In genomic region chr19:35468637-35469036, GRCh38 we compare ENCODE assay signal across 9 cellular contexts. TPM values are rescaled to one million over a fixed set of nuclear protein-coding genes. Genes with fewer than 3 reads are reported as not detected.
A peak's percentile ranks its signal among the peaks of the same experiment; 100 is the strongest.
DNase-seq lines count a peak whose midpoint lies in the region; ATAC-seq, FAIRE-seq and TF ChIP-seq lines count a peak whose summit lies in the region.
"Had no signal": no experiment of that assay in that cellular context is flagged by ENCODE, and none has a peak within 500 bp of the region (broad histone marks: within the 10 kb centered on the region; RNA-seq: fewer than 3 reads in every experiment).

No MANE protein-coding gene starts in this region.

- H3K4ac ChIP-seq in neuronal stem cell (ENCODE audit: low read length), result no peak overlapping the region

- H2AFZ ChIP-seq in HepG2 (ENCODE audit: low read length), result no peak overlapping the region
- no peak overlapping the region for H2AFZ ChIP-seq in neuronal stem cell (ENCODE audit: low read length)

- no peaks in the 10 kb centered on the region for H3K79me2 ChIP-seq in HepG2 (ENCODE audit: insufficient read depth, low read length)

- TF ChIP-seq CTCF in CD14-positive monocyte (IDR thresholded peaks at IDR 0.05) (peak; percentile 85), MCF 10A (IDR thresholded peaks at IDR 0.05; ENCODE audit: unreplicated experiment) (peak; percentile 57), HepG2 (CRISPR knock-in tag; IDR thresholded peaks at IDR 0.05) (peak; percentile 94)

- H3K14ac ChIP-seq in neuronal stem cell (ENCODE audit: low read length), result no peak overlapping the region

- no peak overlapping the region for H4K8ac ChIP-seq in neuronal stem cell (ENCODE audit: low read depth, low read length)

- WGBS in HepG2 (ENCODE audit: low lambda C conversion rate), result 0% methylated on average over 2 of the region's 2 CpGs
- WGBS in neuronal stem cell (ENCODE audit: extremely low coverage in 2 of 2, insufficient read length in 2 of 2, insufficient replicate concordance in 1 of 2), 2 donors, result no CpG with 5 or more reads among the region's 2 CpGs

- H3K4me1 Mint-ChIP-seq in CD14-positive monocyte (peaks cover 18% of the 10 kb centered on the region), MCF 10A (ENCODE audit: insufficient read depth, unreplicated experiment) (no peaks in the 10 kb centered on the region)

- H2BK120ac ChIP-seq in neuronal stem cell (ENCODE audit: low read depth, low read length), result no peak overlapping the region

- no peaks in the 10 kb centered on the region for H4K20me1 ChIP-seq in HepG2 (ENCODE audit: insufficient read depth, low read length)

- H3K4me3 Mint-ChIP-seq in CD14-positive monocyte, result no peak overlapping the region
- no peak overlapping the region for H3K4me3 Mint-ChIP-seq in MCF 10A (ENCODE audit: unreplicated experiment)

- TF ChIP-seq POLR2A in HepG2 (IDR thresholded peaks at IDR 0.05; ENCODE audit: insufficient read depth in 1 of 2, low read depth in 2 of 2, low read length in 2 of 2), result no peak

- H2BK15ac ChIP-seq in neuronal stem cell (ENCODE audit: low read length), result no peak overlapping the region

- no peak overlapping the region for H2AK5ac ChIP-seq in neuronal stem cell (ENCODE audit: low read depth, low read length)

- BruUV-seq in MCF 10A (replicated peaks; lab: Mats Ljungman, UMichigan) (no TSS peak), HepG2 (replicated peaks; lab: Mats Ljungman, UMichigan) (no TSS peak)

- TF ChIP-seq RAD21 in HepG2 (CRISPR knock-in tag; IDR thresholded peaks at IDR 0.05), result peak; percentile 92

- H3K18ac ChIP-seq in neuronal stem cell (ENCODE audit: low read length), result no peak overlapping the region

- H3K27ac ChIP-seq in HepG2 (ENCODE audit: extremely low read length, insufficient read depth, low read length) (no peak overlapping the region), neuronal stem cell (replicated peaks; ENCODE audit: low read length) (no peak overlapping the region)

- no peaks in the 10 kb centered on the region for H3K36me3 ChIP-seq in HepG2 (replicated peaks in 1 of 2; ENCODE audit: control insufficient read depth in 1 of 2, insufficient read depth in 2 of 2, low read length in 2 of 2)
- no peaks in the 10 kb centered on the region for H3K36me3 ChIP-seq in neuronal stem cell (replicated peaks in 1 of 2; ENCODE audit: control insufficient read depth in 2 of 2, insufficient read depth in 2 of 2, low read length in 2 of 2)

- intact Hi-C loops in CD14-positive monocyte (cut with micrococcal nuclease) (loop anchor here (1.0 to 10.0 kb wide), 3 partner anchors 48 to 254 kb away; no protein-coding TSS in a partner anchor), MCF 10A (cut with micrococcal nuclease) (loop anchor here (1.0 to 10.0 kb wide), 5 partner anchors 48 to 401 kb away; partner anchors contain the start of gene FXYD7), HepG2 (cut with micrococcal nuclease; ENCODE audit: unreplicated experiment) (loop anchor here (1.0 kb wide), 2 partner anchors 48 to 116 kb away; no protein-coding TSS in a partner anchor)

- H4K91ac ChIP-seq in neuronal stem cell (ENCODE audit: low read depth, low read length, poor library complexity), result no peak overlapping the region

- H3K79me1 ChIP-seq in neuronal stem cell (ENCODE audit: low read depth, low read length), result no peaks in the 10 kb centered on the region

- H3K9ac ChIP-seq in HepG2 (ENCODE audit: insufficient read depth, low read depth, low read length) (no peak overlapping the region), neuronal stem cell (ENCODE audit: low read depth, low read length, poor library complexity) (no peak overlapping the region)

- no peak overlapping the region for H2BK5ac ChIP-seq in neuronal stem cell (ENCODE audit: low read length)

- H3K36me3 Mint-ChIP-seq in CD14-positive monocyte (peaks cover 0 to 4% of the 10 kb centered on the region in 2 donors), MCF 10A (ENCODE audit: insufficient read depth, unreplicated experiment) (no peaks in the 10 kb centered on the region)

- H3K4me2 ChIP-seq in HepG2 (ENCODE audit: low read depth, low read length) (0 out of 2 replicates have a peak overlapping the region, but pooled peaks have one; percentile 21), neuronal stem cell (ENCODE audit: insufficient read depth, low read length, poor library complexity, severe bottlenecking) (no peak overlapping the region)

- TF ChIP-seq EP300 in HepG2 (IDR thresholded peaks at IDR 0.05; ENCODE audit: low read depth in 2 of 2, low read length in 2 of 2) (no peak), HepG2 (CRISPR knock-in tag; IDR thresholded peaks at IDR 0.05; ENCODE audit: borderline replicate concordance) (no peak)

- ATAC-seq in GM18907 (IDR thresholded peaks at IDR 0.05; ENCODE audit: unreplicated experiment), result peak; percentile 79
- peak; percentile 98 for ATAC-seq in HepG2

- H3K9me3 ChIP-seq in HepG2 (ENCODE audit: low read length) (no peaks in the 10 kb centered on the region), neuronal stem cell (replicated peaks in 1 of 2; ENCODE audit: control insufficient read depth in 2 of 2, insufficient read depth in 1 of 2, low read depth in 1 of 2, low read length in 2 of 2) (peaks cover 0 to 2% of the 10 kb centered on the region in 2 donors)

- peak; percentile 90 for FAIRE-seq in HepG2 (lab: Jason Lieb, UNC)

- POLR2A ChIA-PET in MCF 10A (lab: Yijun Ruan, JAX) (interaction anchor here (0.7 to 2.0 kb wide), 3 partner anchors 18 to 116 kb away, joined by 3 to 14 read pairs (median 3); no protein-coding TSS in a partner anchor), HepG2 (lab: Yijun Ruan, JAX) (interaction anchor here (1.7 kb wide), 1 partner anchor 10 kb away, joined by 6 read pairs; no protein-coding TSS in a partner anchor)

- H3K27me3 ChIP-seq in HepG2 (ENCODE audit: control insufficient read depth in 1 of 2, insufficient read depth in 2 of 2, low read length in 2 of 2) (no peaks in the 10 kb centered on the region), neuronal stem cell (ENCODE audit: control insufficient read depth in 3 of 3, insufficient read depth in 3 of 3, low read depth in 1 of 3, low read length in 3 of 3) (peaks cover 0 to 6% (median 0%) of the 10 kb centered on the region in 3 experiments)

- H3K9me3 Mint-ChIP-seq in CD14-positive monocyte (no peaks in the 10 kb centered on the region), MCF 10A (ENCODE audit: unreplicated experiment) (no peaks in the 10 kb centered on the region)

- DNase-seq in CD14-positive monocyte (ENCODE audit: low spot score) (peak; percentile 73), HUDEP-2 (lab: John Stamatoyannopoulos, UW; ENCODE audit: unreplicated experiment in 76 of 76) (peak in 68 of 76 experiments; percentile 7 to 84 (median 60)), T-helper 22 cell (ENCODE audit: low read depth) (peak; percentile 28), MCF 10A (ENCODE audit: unreplicated experiment) (peak; percentile 52), HepG2 (ENCODE audit: low spot score) (peak; percentile 54), neuronal stem cell (ENCODE audit: low spot score) (no peak)
- peak; percentile 27 to 34 for DNase-seq in stimulated activated CD8-positive, alpha-beta memory T cell treated with anti-CD3 and anti-CD28 coated beads, Interleukin-4, amount 100 ng/mL, for 1 hour (ENCODE audit: low read depth in 2 of 2, low spot score in 1 of 2)

- in situ Hi-C loops in HepG2 (cut with HindIII; ENCODE audit: extremely low pct_ligation_motif_present, low pct_unique_long_range_greater_than_20kb), result loop anchor here (5.0 kb wide), 1 partner anchor 116 kb away; no protein-coding TSS in a partner anchor

- H2BK12ac ChIP-seq in neuronal stem cell (ENCODE audit: low read length), result no peak overlapping the region

- H3K4me3 ChIP-seq in HepG2 (replicated peaks in 1 of 3; ENCODE audit: insufficient read depth in 1 of 3, low read depth in 2 of 3, low read length in 3 of 3), result no peak overlapping the region
- H3K4me3 ChIP-seq in neuronal stem cell (ENCODE audit: low read length in 2 of 2), result no peak overlapping the region

- H3K27me3 Mint-ChIP-seq in CD14-positive monocyte (ENCODE audit: low read depth in 3 of 3) (peaks cover 0 to 4% (median 0%) of the 10 kb centered on the region in 3 donors), MCF 10A (ENCODE audit: insufficient read depth, unreplicated experiment) (peaks cover 22% of the 10 kb centered on the region)

- H3K4me1 ChIP-seq in HepG2 (ENCODE audit: insufficient read depth, low read length), result peaks cover 61% of the 10 kb centered on the region
- no peaks in the 10 kb centered on the region for H3K4me1 ChIP-seq in neuronal stem cell (ENCODE audit: control insufficient read depth in 2 of 2, insufficient read depth in 1 of 2, low read depth in 1 of 2, low read length in 2 of 2)

- no peak overlapping the region for H3K23ac ChIP-seq in neuronal stem cell (ENCODE audit: low read depth, low read length, poor library complexity)

- CTCF ChIA-PET in MCF 10A (lab: Yijun Ruan, JAX) (interaction anchor here (0.6 to 9.0 kb wide), 32 partner anchors 9 to 453 kb away, joined by 3 to 143 read pairs (median 4); partner anchors contain the start of gene FFAR3), HepG2 (lab: Yijun Ruan, JAX; ENCODE audit: low intra/inter-chr PET ratio, low total read pairs) (interaction anchor here (0.6 to 2.7 kb wide), 3 partner anchors 10 to 221 kb away, joined by 3 to 41 read pairs (median 4); no protein-coding TSS in a partner anchor)

- H3K27ac Mint-ChIP-seq in CD14-positive monocyte (peak overlapping the region in 3 of 7 donors; percentile 19 to 41 (median 36)), MCF 10A (ENCODE audit: low read depth, unreplicated experiment) (no peak overlapping the region)

RNA-seq across cellular contexts. Expression of gene FFAR2, which starts 20.6 kb away (rescaled TPM):
- polyA plus RNA-seq in CD14-positive monocyte (10 to 100 TPM in 1 of 2 donors, 1 to 10 TPM in 1; 5.7 to 10.8 TPM), HepG2 (2011; rRNA removed) (0.12 and 0.30 TPM in 2 replicates)
- total RNA-seq in MCF 10A (2022) (not detected in 2 replicates), HepG2 (2016; rRNA removed; fragmentation: Illumina TruSeq; extraction: Trizol) (not detected in 2 replicates)
- not detected in 2 replicates for total RNA-seq in HepG2 (2016; cell fraction: cytosol; rRNA removed; fragmentation: Illumina TruSeq; extraction: Trizol; ENCODE audit: low read depth)
- not detected in 2 replicates for total RNA-seq in HepG2 (2016; cell fraction: insoluble cytoplasmic fraction; rRNA removed; fragmentation: Illumina TruSeq; extraction: Trizol)
- not detected in 2 replicates for total RNA-seq in HepG2 (2016; cell fraction: membrane; rRNA removed; fragmentation: Illumina TruSeq; extraction: Trizol)
- total RNA-seq in HepG2 (2016; cell fraction: nucleus; rRNA removed; fragmentation: Illumina TruSeq; extraction: Trizol), result not detected in 2 replicates
- polyA plus RNA-seq in HepG2 (2011; cell fraction: cytosol; rRNA removed), result 0.03 and 0.14 TPM in 2 replicates
- polyA plus RNA-seq in HepG2 (2011; cell fraction: nucleus; rRNA removed), result 0.12 TPM in 1 of 2 replicates, not detected in the other
- polyA plus RNA-seq in HepG2 (2012), result 0.31 and 1.2 TPM in 2 replicates
- not detected in 2 replicates for polyA plus RNA-seq in HepG2 (2016; cell fraction: cytosol; fragmentation: Illumina TruSeq; extraction: Trizol; ENCODE audit: low read depth)
- polyA plus RNA-seq in HepG2 (2016; cell fraction: insoluble cytoplasmic fraction; fragmentation: Illumina TruSeq; extraction: Trizol; ENCODE audit: low read depth), result not detected in 2 replicates
- not detected in 2 replicates for polyA plus RNA-seq in HepG2 (2016; cell fraction: membrane; fragmentation: Illumina TruSeq; extraction: Trizol; ENCODE audit: low read depth)
- not detected in 2 replicates for polyA plus RNA-seq in HepG2 (2016; cell fraction: nucleus; fragmentation: Illumina TruSeq; extraction: Trizol; ENCODE audit: insufficient read depth, low read depth)
- not detected in 2 replicates for polyA minus RNA-seq in HepG2 (2011; rRNA and poly(A)+ RNA removed; ENCODE audit: low replicate concordance)
- not detected in 2 replicates for polyA minus RNA-seq in HepG2 (2011; cell fraction: cytosol; rRNA and poly(A)+ RNA removed)
- not detected in 2 replicates for polyA minus RNA-seq in HepG2 (2011; cell fraction: nucleus; rRNA and poly(A)+ RNA removed)
- not detected for polyA plus RNA-seq in neuronal stem cell (2013, experiment 1 of 2)
- not detected for polyA plus RNA-seq in neuronal stem cell (2013, experiment 2 of 2)
- total RNA-seq: T-helper 1 cell treated with Interleukin-12 subunit alpha and Interleukin-12 subunit beta and Interleukin-4 antibody, amounts not matched to agents 30 ng/mL and 1 ng/mL, for 36 hours had no signal

RNA-seq across cellular contexts. Expression of gene KRTDAP, which starts 21.6 kb away (rescaled TPM):
- not detected for polyA plus RNA-seq in CD14-positive monocyte
- not detected in 2 replicates for total RNA-seq in MCF 10A (2022)
- 0.86 TPM in 1 of 2 replicates, not detected in the other for total RNA-seq in HepG2 (2016; rRNA removed; fragmentation: Illumina TruSeq; extraction: Trizol)
- 1.0 and 1.2 TPM in 2 replicates for total RNA-seq in HepG2 (2016; cell fraction: cytosol; rRNA removed; fragmentation: Illumina TruSeq; extraction: Trizol; ENCODE audit: low read depth)
- total RNA-seq in HepG2 (2016; cell fraction: insoluble cytoplasmic fraction; rRNA removed; fragmentation: Illumina TruSeq; extraction: Trizol), result not detected in 2 replicates
- total RNA-seq in HepG2 (2016; cell fraction: membrane; rRNA removed; fragmentation: Illumina TruSeq; extraction: Trizol), result 0.55 and 0.80 TPM in 2 replicates
- 1.1 TPM in 1 of 2 replicates, not detected in the other for total RNA-seq in HepG2 (2016; cell fraction: nucleus; rRNA removed; fragmentation: Illumina TruSeq; extraction: Trizol)
- polyA plus RNA-seq in HepG2 (2011; rRNA removed), result 0.67 and 1.5 TPM in 2 replicates
- polyA plus RNA-seq in HepG2 (2011; cell fraction: cytosol; rRNA removed), result 0.24 and 0.36 TPM in 2 replicates
- 1.5 and 1.8 TPM in 2 replicates for polyA plus RNA-seq in HepG2 (2011; cell fraction: nucleus; rRNA removed)
- 2.0 TPM in 1 of 2 replicates, not detected in the other for polyA plus RNA-seq in HepG2 (2012)
- polyA plus RNA-seq in HepG2 (2016; cell fraction: cytosol; fragmentation: Illumina TruSeq; extraction: Trizol; ENCODE audit: low read depth), result 0.45 and 0.46 TPM in 2 replicates
- 0.96 TPM in 1 of 2 replicates, not detected in the other for polyA plus RNA-seq in HepG2 (2016; cell fraction: insoluble cytoplasmic fraction; fragmentation: Illumina TruSeq; extraction: Trizol; ENCODE audit: low read depth)
- 0.77 TPM in 1 of 2 replicates, not detected in the other for polyA plus RNA-seq in HepG2 (2016; cell fraction: membrane; fragmentation: Illumina TruSeq; extraction: Trizol; ENCODE audit: low read depth)
- 2.1 TPM in 1 of 2 replicates, not detected in the other for polyA plus RNA-seq in HepG2 (2016; cell fraction: nucleus; fragmentation: Illumina TruSeq; extraction: Trizol; ENCODE audit: insufficient read depth, low read depth)
- not detected in 2 replicates for polyA minus RNA-seq in HepG2 (2011; rRNA and poly(A)+ RNA removed; ENCODE audit: low replicate concordance)
- polyA minus RNA-seq in HepG2 (2011; cell fraction: cytosol; rRNA and poly(A)+ RNA removed), result not detected in 2 replicates
- not detected in 2 replicates for polyA minus RNA-seq in HepG2 (2011; cell fraction: nucleus; rRNA and poly(A)+ RNA removed)
- 3.1 TPM for polyA plus RNA-seq in neuronal stem cell (2013, experiment 1 of 2)
- 2.6 TPM for polyA plus RNA-seq in neuronal stem cell (2013, experiment 2 of 2)
- total RNA-seq: T-helper 1 cell treated with Interleukin-12 subunit alpha and Interleukin-12 subunit beta and Interleukin-4 antibody, amounts not matched to agents 30 ng/mL and 1 ng/mL, for 36 hours had no signal

RNA-seq across cellular contexts. Expression of gene DMKN, which starts 44.8 kb away (rescaled TPM):
- polyA plus RNA-seq in CD14-positive monocyte (not detected), HepG2 (2011; rRNA removed) (50.8 and 71.8 TPM in 2 replicates)
- total RNA-seq in MCF 10A (2022) (86.2 and 90.7 TPM in 2 replicates), HepG2 (2016; rRNA removed; fragmentation: Illumina TruSeq; extraction: Trizol) (57.0 and 57.1 TPM in 2 replicates)
- 52.1 and 71.1 TPM in 2 replicates for total RNA-seq in HepG2 (2016; cell fraction: cytosol; rRNA removed; fragmentation: Illumina TruSeq; extraction: Trizol; ENCODE audit: low read depth)
- 55.0 and 64.5 TPM in 2 replicates for total RNA-seq in HepG2 (2016; cell fraction: insoluble cytoplasmic fraction; rRNA removed; fragmentation: Illumina TruSeq; extraction: Trizol)
- 55.0 and 70.4 TPM in 2 replicates for total RNA-seq in HepG2 (2016; cell fraction: membrane; rRNA removed; fragmentation: Illumina TruSeq; extraction: Trizol)
- total RNA-seq in HepG2 (2016; cell fraction: nucleus; rRNA removed; fragmentation: Illumina TruSeq; extraction: Trizol), result 35.2 and 39.1 TPM in 2 replicates
- polyA plus RNA-seq in HepG2 (2011; cell fraction: cytosol; rRNA removed), result 60.5 and 71.9 TPM in 2 replicates
- 113 and 144 TPM in 2 replicates for polyA plus RNA-seq in HepG2 (2011; cell fraction: nucleus; rRNA removed)
- polyA plus RNA-seq in HepG2 (2012), result 58.5 and 76.3 TPM in 2 replicates
- polyA plus RNA-seq in HepG2 (2016; cell fraction: cytosol; fragmentation: Illumina TruSeq; extraction: Trizol; ENCODE audit: low read depth), result 63.4 and 84.5 TPM in 2 replicates
- 82.8 and 88.3 TPM in 2 replicates for polyA plus RNA-seq in HepG2 (2016; cell fraction: insoluble cytoplasmic fraction; fragmentation: Illumina TruSeq; extraction: Trizol; ENCODE audit: low read depth)
- 64.6 and 76.3 TPM in 2 replicates for polyA plus RNA-seq in HepG2 (2016; cell fraction: membrane; fragmentation: Illumina TruSeq; extraction: Trizol; ENCODE audit: low read depth)
- 74.9 and 81.7 TPM in 2 replicates for polyA plus RNA-seq in HepG2 (2016; cell fraction: nucleus; fragmentation: Illumina TruSeq; extraction: Trizol; ENCODE audit: insufficient read depth, low read depth)
- polyA minus RNA-seq in HepG2 (2011; rRNA and poly(A)+ RNA removed; ENCODE audit: low replicate concordance), result 16.2 and 41.7 TPM in 2 replicates
- polyA minus RNA-seq in HepG2 (2011; cell fraction: cytosol; rRNA and poly(A)+ RNA removed), result 9.2 and 13.4 TPM in 2 replicates
- polyA minus RNA-seq in HepG2 (2011; cell fraction: nucleus; rRNA and poly(A)+ RNA removed), result 36.8 and 59.8 TPM in 2 replicates
- 155 TPM for polyA plus RNA-seq in neuronal stem cell (2013, experiment 1 of 2)
- polyA plus RNA-seq in neuronal stem cell (2013, experiment 2 of 2), result 142 TPM
- total RNA-seq: T-helper 1 cell treated with Interleukin-12 subunit alpha and Interleukin-12 subunit beta and Interleukin-4 antibody, amounts not matched to agents 30 ng/mL and 1 ng/mL, for 36 hours had no signal

RNA-seq across cellular contexts. Expression of gene SBSN, which starts 59.5 kb away (rescaled TPM):
- not detected for polyA plus RNA-seq in CD14-positive monocyte
- 0.61 TPM in 1 of 2 replicates, not detected in the other for total RNA-seq in MCF 10A (2022)
- not detected in 2 replicates for total RNA-seq in HepG2 (2016; rRNA removed; fragmentation: Illumina TruSeq; extraction: Trizol)
- total RNA-seq in HepG2 (2016; cell fraction: cytosol; rRNA removed; fragmentation: Illumina TruSeq; extraction: Trizol; ENCODE audit: low read depth), result not detected in 2 replicates
- not detected in 2 replicates for total RNA-seq in HepG2 (2016; cell fraction: insoluble cytoplasmic fraction; rRNA removed; fragmentation: Illumina TruSeq; extraction: Trizol)
- total RNA-seq in HepG2 (2016; cell fraction: membrane; rRNA removed; fragmentation: Illumina TruSeq; extraction: Trizol), result not detected in 2 replicates
- total RNA-seq in HepG2 (2016; cell fraction: nucleus; rRNA removed; fragmentation: Illumina TruSeq; extraction: Trizol), result not detected in 2 replicates
- polyA plus RNA-seq in HepG2 (2011; rRNA removed), result not detected in 2 replicates
- not detected in 2 replicates for polyA plus RNA-seq in HepG2 (2011; cell fraction: cytosol; rRNA removed)
- polyA plus RNA-seq in HepG2 (2011; cell fraction: nucleus; rRNA removed), result not detected in 2 replicates
- polyA plus RNA-seq in HepG2 (2012), result 0.16 TPM in 1 of 2 replicates, not detected in the other
- polyA plus RNA-seq in HepG2 (2016; cell fraction: cytosol; fragmentation: Illumina TruSeq; extraction: Trizol; ENCODE audit: low read depth), result not detected in 2 replicates
- not detected in 2 replicates for polyA plus RNA-seq in HepG2 (2016; cell fraction: insoluble cytoplasmic fraction; fragmentation: Illumina TruSeq; extraction: Trizol; ENCODE audit: low read depth)
- not detected in 2 replicates for polyA plus RNA-seq in HepG2 (2016; cell fraction: membrane; fragmentation: Illumina TruSeq; extraction: Trizol; ENCODE audit: low read depth)
- polyA plus RNA-seq in HepG2 (2016; cell fraction: nucleus; fragmentation: Illumina TruSeq; extraction: Trizol; ENCODE audit: insufficient read depth, low read depth), result not detected in 2 replicates
- not detected in 2 replicates for polyA minus RNA-seq in HepG2 (2011; rRNA and poly(A)+ RNA removed; ENCODE audit: low replicate concordance)
- not detected in 2 replicates for polyA minus RNA-seq in HepG2 (2011; cell fraction: cytosol; rRNA and poly(A)+ RNA removed)
- not detected in 2 replicates for polyA minus RNA-seq in HepG2 (2011; cell fraction: nucleus; rRNA and poly(A)+ RNA removed)
- 0.06 TPM for polyA plus RNA-seq in neuronal stem cell (2013, experiment 1 of 2)
- polyA plus RNA-seq in neuronal stem cell (2013, experiment 2 of 2), result 0.10 TPM
- total RNA-seq: T-helper 1 cell treated with Interleukin-12 subunit alpha and Interleukin-12 subunit beta and Interleukin-4 antibody, amounts not matched to agents 30 ng/mL and 1 ng/mL, for 36 hours had no signal
